Comparison of ENCODE assay signal across 10 cellular contexts in the genomic region with DNA sequence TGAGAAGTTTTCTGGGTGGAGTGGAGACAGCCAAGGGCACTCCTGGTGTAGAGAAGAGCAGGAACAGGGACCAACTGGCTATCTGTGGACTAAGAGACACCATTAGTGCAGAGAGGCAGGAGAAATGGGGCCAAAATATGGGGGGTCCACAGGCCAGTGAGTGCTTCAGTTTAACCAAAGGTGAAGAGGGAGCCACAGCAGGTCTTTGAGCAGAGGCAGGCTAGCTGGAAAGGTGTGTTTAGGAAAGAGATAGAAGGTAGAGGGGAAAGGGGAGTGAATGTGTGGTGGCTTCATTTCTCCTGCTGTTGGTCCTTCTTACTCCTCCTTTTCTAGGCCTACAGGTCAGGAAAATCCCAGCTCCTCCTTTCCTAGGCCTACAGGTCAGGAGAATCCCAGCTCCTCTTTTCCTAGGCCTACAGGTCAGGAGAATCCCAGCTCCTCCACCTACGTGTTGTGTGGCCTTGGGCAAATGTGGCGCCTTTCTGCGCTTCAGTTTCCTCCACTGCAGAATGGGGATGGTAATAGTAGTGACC. TPM values are rescaled to one million over a fixed set of nuclear protein-coding genes. Genes with fewer than 3 reads are reported as not detected.
A peak's percentile ranks its signal among the peaks of the same experiment; 100 is the strongest.
DNase-seq lines count a peak whose midpoint lies in the region; ATAC-seq and TF ChIP-seq lines count a peak whose summit lies in the region.
"Had no signal": no experiment of that assay in that cellular context is flagged by ENCODE, and none has a peak within 500 bp of the region (broad histone marks: within the 10 kb centered on the region; RNA-seq: fewer than 3 reads in every experiment).

No MANE protein-coding gene starts in this region.

- DNase-seq in DND-41: no peak
- no peak for DNase-seq in Karpas-422
- no peak for DNase-seq in activated naive CD8-positive, alpha-beta T cell treated with anti-CD3 and anti-CD28 coated beads for 36 hours
- no peak for DNase-seq in nephron progenitor cell
- no peak for DNase-seq in DMS79 treated with DMSO at 0.1 percent for 48 hours (lab: John Stamatoyannopoulos, UW)
- DNase-seq in retina: no peak
- DNase-seq: EL, NCI-H1105 treated with DMSO at 0.1 percent for 48 hours had no signal

- peak overlapping the region; percentile 90 for H3K27ac ChIP-seq in DND-41 (ENCODE audit: low read length)
- no peak overlapping the region for H3K27ac ChIP-seq in Karpas-422 (ENCODE audit: low read length)
- H3K27ac ChIP-seq: HL-60 had no signal

- H3K9me3 Mint-ChIP-seq in activated naive CD8-positive, alpha-beta T cell treated with anti-CD3 and anti-CD28 coated beads for 36 hours: peaks cover 2% of the 10 kb centered on the region
- peaks cover 10% of the 10 kb centered on the region for H3K9me3 Mint-ChIP-seq in nephron progenitor cell

- H3K9me3 ChIP-seq in DND-41 (ENCODE audit: insufficient read depth, low read length, severe bottlenecking): no peaks in the 10 kb centered on the region
- no peaks in the 10 kb centered on the region for H3K9me3 ChIP-seq in Karpas-422 (ENCODE audit: low read length)

- peak overlapping the region; percentile 41 to 69; a peak in 3 of 4 replicates for H3K4me3 ChIP-seq in DND-41 (ENCODE audit: low read depth in 1 of 2, low read length in 2 of 2)
- peak overlapping the region; percentile 64 for H3K4me3 ChIP-seq in Karpas-422 (ENCODE audit: low read length)

- H3K4me1 ChIP-seq in DND-41 (ENCODE audit: insufficient read depth, low read length) (peaks cover 43% of the 10 kb centered on the region), Karpas-422 (ENCODE audit: low read length) (peaks cover 44% of the 10 kb centered on the region)

- H3K4me2 ChIP-seq in DND-41 (ENCODE audit: insufficient read depth, low read length) (peak overlapping the region; percentile 84), Karpas-422 (ENCODE audit: low read depth, low read length, poor library complexity, severe bottlenecking) (peak overlapping the region; percentile 70)

- peak overlapping the region; percentile 95 for H3K27ac Mint-ChIP-seq in activated naive CD8-positive, alpha-beta T cell treated with anti-CD3 and anti-CD28 coated beads for 36 hours
- no peak overlapping the region for H3K27ac Mint-ChIP-seq in nephron progenitor cell

- H3K79me2 ChIP-seq in DND-41 (ENCODE audit: insufficient read depth, low read length) (peaks cover 55% of the 10 kb centered on the region), Karpas-422 (ENCODE audit: low read length) (peaks cover 17% of the 10 kb centered on the region)

- H3K36me3 ChIP-seq in DND-41 (ENCODE audit: insufficient read depth, low read length) (peaks cover 17% of the 10 kb centered on the region), Karpas-422 (ENCODE audit: insufficient read depth, low read length) (peaks cover 14% of the 10 kb centered on the region)

- H2AFZ ChIP-seq in DND-41 (ENCODE audit: low read depth, low read length) (peak overlapping the region; percentile 84; the same call in 1 of the 2 replicates), Karpas-422 (ENCODE audit: low read length) (no peak overlapping the region)

- H3K36me3 Mint-ChIP-seq in activated naive CD8-positive, alpha-beta T cell treated with anti-CD3 and anti-CD28 coated beads for 36 hours: peaks cover 39% of the 10 kb centered on the region
- H3K36me3 Mint-ChIP-seq in nephron progenitor cell (ENCODE audit: low read depth): peaks cover 11% of the 10 kb centered on the region

- peak overlapping the region; percentile 94 for H3K4me3 Mint-ChIP-seq in activated naive CD8-positive, alpha-beta T cell treated with anti-CD3 and anti-CD28 coated beads for 36 hours
- H3K4me3 Mint-ChIP-seq in nephron progenitor cell: peak overlapping the region; percentile 76

- H3K9ac ChIP-seq in DND-41 (ENCODE audit: low read depth, low read length) (peak overlapping the region; percentile 82), Karpas-422 (ENCODE audit: low read length) (peak overlapping the region; percentile 66)

- ATAC-seq in DND-41 (ENCODE audit: insufficient read depth, low read depth) (no peak), GM19328 (IDR thresholded peaks at IDR 0.05; ENCODE audit: unreplicated experiment) (no peak)

- peaks cover 7% of the 10 kb centered on the region for H3K27me3 Mint-ChIP-seq in activated naive CD8-positive, alpha-beta T cell treated with anti-CD3 and anti-CD28 coated beads for 36 hours
- H3K27me3 Mint-ChIP-seq in nephron progenitor cell (ENCODE audit: low read depth, poor library complexity): peaks cover 26% of the 10 kb centered on the region

- H3K9me2 ChIP-seq in Karpas-422 (replicated peaks; ENCODE audit: insufficient read depth, low read length): no peaks in the 10 kb centered on the region

- TF ChIP-seq CTCF in DND-41 (IDR thresholded peaks at IDR 0.05; ENCODE audit: borderline replicate concordance, extremely low read depth, low read length, poor library complexity, severe bottlenecking) (no peak), nephron progenitor cell (IDR thresholded peaks at IDR 0.05) (no peak)

- H3K27me3 ChIP-seq in DND-41 (ENCODE audit: insufficient read depth, low read length, poor library complexity) (no peaks in the 10 kb centered on the region), Karpas-422 (ENCODE audit: low read length) (no peaks in the 10 kb centered on the region)

- peaks cover 26% of the 10 kb centered on the region for H3K4me1 Mint-ChIP-seq in activated naive CD8-positive, alpha-beta T cell treated with anti-CD3 and anti-CD28 coated beads for 36 hours
- peaks cover 36% of the 10 kb centered on the region for H3K4me1 Mint-ChIP-seq in nephron progenitor cell

- H4K20me1 ChIP-seq in DND-41 (ENCODE audit: insufficient read depth, low read length) (peaks cover 18% of the 10 kb centered on the region), Karpas-422 (ENCODE audit: insufficient read depth, low read depth, low read length) (peaks cover 34% of the 10 kb centered on the region)

RNA-seq across cellular contexts. Expression of a gene that starts 1.5 kb away (rescaled TPM):
- 0.89 and 8.0 TPM in 2 replicates for total RNA-seq in Karpas-422 (2014; rRNA removed; shearing (Covaris generic); ENCODE audit: low replicate concordance)
- total RNA-seq in activated naive CD8-positive, alpha-beta T cell treated with anti-CD3 and anti-CD28 coated beads for 36 hours: 10 to 100 TPM; 10.1 to 10.8 TPM

RNA-seq across cellular contexts. Expression of a gene that starts 3.1 kb away (rescaled TPM):
- 959 and 1,311 TPM in 2 replicates for total RNA-seq in Karpas-422 (2014; rRNA removed; shearing (Covaris generic); ENCODE audit: low replicate concordance)
- 1,000 to 10,000 TPM; 2,585 to 2,613 TPM for total RNA-seq in activated naive CD8-positive, alpha-beta T cell treated with anti-CD3 and anti-CD28 coated beads for 36 hours

RNA-seq across cellular contexts. Expression of a gene that starts 6.0 kb away (rescaled TPM):
- total RNA-seq in Karpas-422 (2014; rRNA removed; shearing (Covaris generic); ENCODE audit: low replicate concordance): not detected in 2 replicates
- total RNA-seq in activated naive CD8-positive, alpha-beta T cell treated with anti-CD3 and anti-CD28 coated beads for 36 hours: not detected

RNA-seq across cellular contexts. Expression of a gene that starts 12.3 kb away (rescaled TPM):
- total RNA-seq in Karpas-422 (2014; rRNA removed; shearing (Covaris generic); ENCODE audit: low replicate concordance): 0.40 and 0.41 TPM in 2 replicates
- not detected for total RNA-seq in activated naive CD8-positive, alpha-beta T cell treated with anti-CD3 and anti-CD28 coated beads for 36 hours

RNA-seq across cellular contexts. Expression of a gene that starts 19.5 kb away (rescaled TPM):
- total RNA-seq in Karpas-422 (2014; rRNA removed; shearing (Covaris generic); ENCODE audit: low replicate concordance): not detected in 2 replicates
- total RNA-seq in activated naive CD8-positive, alpha-beta T cell treated with anti-CD3 and anti-CD28 coated beads for 36 hours: not detected
